In genomic region chr7:158723266-158723665, GRCh38 we compare ENCODE assay signal across 32 cellular contexts.
"Had no signal": no experiment of that assay in that cellular context is flagged by ENCODE, and none has a peak within 500 bp of the region (broad histone marks: within the 10 kb centered on the region; RNA-seq: fewer than 3 reads in every experiment).

No MANE protein-coding gene starts in this region.

- H3K27me3 ChIP-seq: gastrocnemius medialis, left lung, neutrophil, ovary, uterus had no signal

- FAIRE-seq: endometrium, islet of Langerhans had no signal

- H3K27ac ChIP-seq: gastrocnemius medialis, left lung, lower lobe of right lung, neutrophil, ovary, skin epidermis, uterus had no signal

- H3K36me3 Mint-ChIP-seq: activated naive CD4-positive, alpha-beta T cell treated with anti-CD3 and anti-CD28 coated beads, Interleukin-2, amount 50 U/mL, for 24 hours; type B pancreatic cell had no signal

- H3K27ac Mint-ChIP-seq: activated naive CD4-positive, alpha-beta T cell treated with anti-CD3 and anti-CD28 coated beads, Interleukin-2, amount 50 U/mL, for 24 hours; activated naive CD8-positive, alpha-beta T cell treated with anti-CD3 and anti-CD28 coated beads, Interleukin-2, amount 50 U/mL, for 24 hours; activated T-helper 2 cell treated with anti-CD3 and anti-CD28 coated beads, Interferon-gamma antibody, Interleukin-2, Interleukin-4, amounts not matched to agents 10 μg/mL and 5 μg/mL and 100 μg/mL, durations not matched to agents 14 hours and 24 hours and 36 hours; nephron; progenitor cell of endocrine pancreas; stimulated activated naive CD8-positive, alpha-beta T cell treated with anti-CD3 and anti-CD28 coated beads, Interleukin-15, Interleukin-2, amounts not matched to agents 100 ng/mL and 50 ng/mL, for 24 hours; T-helper 2 cell treated with Interferon-gamma antibody and Interleukin-4, amounts not matched to agents 5 μg/mL and 100 μg/mL, for 36 hours; type B pancreatic cell had no signal

- DNase-seq: activated CD4-positive, alpha-beta T cell treated with anti-CD3 and anti-CD28 coated beads for 36 hours; activated CD4-positive, alpha-beta T cell treated with anti-CD3 and anti-CD28 coated beads, Interleukin-2, amount 50 U/mL, for 48 hours; activated CD4-positive, CD25-positive, alpha-beta regulatory T cell; activated naive CD8-positive, alpha-beta T cell treated with anti-CD3 and anti-CD28 coated beads, Interleukin-2, amount 50 U/mL, for 24 hours; activated T-cell treated with anti-CD3 and anti-CD28 coated beads, Interleukin-2, amount 50 U/mL, for 48 hours; amygdala; central memory CD4-positive, alpha-beta T cell; dermis blood vessel endothelial cell; effector CD4-positive, alpha-beta T cell; gastrocnemius medialis; glutamatergic neuron; left lung; lower lobe of right lung; mucosa of descending colon; ovary; stimulated activated CD4-positive, alpha-beta T cell treated with anti-CD3 and anti-CD28 coated beads, Interleukin-12 subunit alpha, Interleukin-12 subunit beta, amount 100 ng/mL, for 4 hours; stimulated activated CD4-positive, alpha-beta T cell treated with anti-CD3 and anti-CD28 coated beads, Interleukin-4, amount 100 ng/mL, for 1 hour; substantia nigra; T-helper 1 cell; uterus had no signal

- H3K4me3 ChIP-seq: gastrocnemius medialis, left lung, lower lobe of right lung, mucosa of descending colon, ovary, skin epidermis, uterus had no signal

- H3K9me3 ChIP-seq: gastrocnemius medialis, left lung, lower lobe of right lung, mucosa of descending colon, neutrophil, ovary, uterus had no signal

- H3K4me1 Mint-ChIP-seq: activated naive CD4-positive, alpha-beta T cell treated with anti-CD3 and anti-CD28 coated beads, Interleukin-2, amount 50 U/mL, for 24 hours; activated naive CD8-positive, alpha-beta T cell treated with anti-CD3 and anti-CD28 coated beads, Interleukin-2, amount 50 U/mL, for 24 hours; nephron had no signal

- H3K4me1 ChIP-seq: gastrocnemius medialis, left lung, lower lobe of right lung, uterus had no signal

- ATAC-seq: activated CD4-positive, alpha-beta T cell treated with anti-CD3 and anti-CD28 coated beads for 36 hours; gastrocnemius medialis; left lung; mucosa of descending colon; sciatic nerve had no signal

- H3K9me3 Mint-ChIP-seq: activated naive CD4-positive, alpha-beta T cell treated with anti-CD3 and anti-CD28 coated beads, Interleukin-2, amount 50 U/mL, for 24 hours; activated naive CD8-positive, alpha-beta T cell treated with anti-CD3 and anti-CD28 coated beads, Interleukin-2, amount 50 U/mL, for 24 hours; activated T-helper 2 cell treated with anti-CD3 and anti-CD28 coated beads, Interferon-gamma antibody, Interleukin-2, Interleukin-4, amounts not matched to agents 10 μg/mL and 5 μg/mL and 100 μg/mL, durations not matched to agents 14 hours and 24 hours and 36 hours; nephron; stimulated activated naive CD8-positive, alpha-beta T cell treated with anti-CD3 and anti-CD28 coated beads, Interleukin-15, Interleukin-2, amounts not matched to agents 100 ng/mL and 50 ng/mL, for 24 hours; T-helper 2 cell treated with Interferon-gamma antibody and Interleukin-4, amounts not matched to agents 5 μg/mL and 100 μg/mL, for 36 hours had no signal

- H3K4me3 Mint-ChIP-seq: activated CD4-positive, alpha-beta T cell treated with anti-CD3 and anti-CD28 coated beads for 36 hours; activated naive CD4-positive, alpha-beta T cell treated with anti-CD3 and anti-CD28 coated beads, Interleukin-2, amount 50 U/mL, for 24 hours; activated naive CD8-positive, alpha-beta T cell treated with anti-CD3 and anti-CD28 coated beads, Interleukin-2, amount 50 U/mL, for 24 hours; nephron; stimulated activated naive CD8-positive, alpha-beta T cell treated with anti-CD3 and anti-CD28 coated beads, Interleukin-15, Interleukin-2, amounts not matched to agents 100 ng/mL and 50 ng/mL, for 24 hours; T-helper 2 cell treated with Interferon-gamma antibody and Interleukin-4, amounts not matched to agents 5 μg/mL and 100 μg/mL, for 36 hours; type B pancreatic cell had no signal

- H3K27me3 Mint-ChIP-seq: activated naive CD4-positive, alpha-beta T cell treated with anti-CD3 and anti-CD28 coated beads, Interleukin-2, amount 50 U/mL, for 24 hours; activated naive CD8-positive, alpha-beta T cell treated with anti-CD3 and anti-CD28 coated beads, Interleukin-2, amount 50 U/mL, for 24 hours; stimulated activated naive CD8-positive, alpha-beta T cell treated with anti-CD3 and anti-CD28 coated beads, Interleukin-15, Interleukin-2, amounts not matched to agents 100 ng/mL and 50 ng/mL, for 24 hours had no signal

- H3K36me3 ChIP-seq: gastrocnemius medialis, left lung, lower lobe of right lung, neutrophil, ovary, uterus had no signal
